In genomic region chr10:113454341-113455061, GRCh38 we compare ENCODE assay signal across 7 cellular contexts.
A peak's percentile ranks its signal among the peaks of the same experiment; 100 is the strongest.
DNase-seq lines count a peak whose midpoint lies in the region; ATAC-seq and TF ChIP-seq lines count a peak whose summit lies in the region.

No MANE protein-coding gene starts in this region.

- H3K9me2 ChIP-seq in DOHH2 (replicated peaks; ENCODE audit: control insufficient read depth, low read length), result no peaks in the 10 kb centered on the region

- no peaks in the 10 kb centered on the region for H3F3A ChIP-seq in DOHH2 (ENCODE audit: control insufficient read depth, insufficient read depth)

- ATAC-seq in foreskin keratinocyte (peak; percentile 59), GM19452 (IDR thresholded peaks at IDR 0.05; ENCODE audit: unreplicated experiment) (no peak)

- intact Hi-C loops in ovary (cut with DNase I), result no loop called here

- no peak for TF ChIP-seq POLR2A in ovary (IDR thresholded peaks at IDR 0.05)

- H3K4me1 ChIP-seq in DOHH2 (ENCODE audit: control insufficient read depth, low read length), result no peaks in the 10 kb centered on the region
- no peaks in the 10 kb centered on the region for H3K4me1 ChIP-seq in HAP-1
- H3K4me1 ChIP-seq in foreskin keratinocyte, result no peaks in the 10 kb centered on the region
- H3K4me1 ChIP-seq in ovary (ENCODE audit: insufficient read depth), result peaks cover 4% of the 10 kb centered on the region

- H3K4me2 ChIP-seq in DOHH2 (ENCODE audit: low read length), result no peak overlapping the region

- no peaks in the 10 kb centered on the region for H3K79me2 ChIP-seq in DOHH2 (ENCODE audit: control insufficient read depth, low read length)

- H3K36me3 ChIP-seq in DOHH2 (ENCODE audit: control insufficient read depth, low read length) (no peaks in the 10 kb centered on the region), HAP-1 (replicated peaks) (no peaks in the 10 kb centered on the region), ovary (no peaks in the 10 kb centered on the region)

- TF ChIP-seq CTCF in DOHH2 (IDR thresholded peaks at IDR 0.05; ENCODE audit: low read depth, low read length, poor library complexity, severe bottlenecking) (peak; percentile 86), foreskin keratinocyte (conservative IDR thresholded peaks at IDR 0.05) (peak; percentile 65), ovary (IDR thresholded peaks at IDR 0.05) (peak in 1 of 3 donors; percentile 13)

- no peaks in the 10 kb centered on the region; the same call in 1 of the 2 replicates for H3K27me3 ChIP-seq in DOHH2 (ENCODE audit: control insufficient read depth, low read length)
- H3K27me3 ChIP-seq in HAP-1 (ENCODE audit: low read depth), result peaks cover 3% of the 10 kb centered on the region; the same call in 1 of the 2 replicates
- H3K27me3 ChIP-seq in foreskin keratinocyte, result peaks cover 13% of the 10 kb centered on the region
- no peaks in the 10 kb centered on the region for H3K27me3 ChIP-seq in ovary

- DNase-seq in HAP-1 (ENCODE audit: low spot score in 2 of 2) (peak; percentile 8 to 65), SW480 (ENCODE audit: low spot score) (peak; percentile 4), foreskin keratinocyte (no peak), ovary (peak in 4 of 5 donors; percentile 23 to 58 (median 36)), HuH-7.5 (ENCODE audit: low spot score) (no peak)

- H3K9me3 ChIP-seq in DOHH2 (ENCODE audit: control insufficient read depth, insufficient read depth, low read length), result no peaks in the 10 kb centered on the region
- no peaks in the 10 kb centered on the region for H3K9me3 ChIP-seq in HAP-1
- H3K9me3 ChIP-seq in ovary, result no peaks in the 10 kb centered on the region

- 8 to 11% (median 9%) methylated on average over 15 of the region's 15 CpGs for WGBS in ovary, 3 donors

- TF ChIP-seq EP300 in ovary (IDR thresholded peaks at IDR 0.05), result no peak

- H3K4me3 ChIP-seq in DOHH2 (ENCODE audit: low read length), result no peak overlapping the region
- H3K4me3 ChIP-seq in HAP-1, result no peak overlapping the region
- no peak overlapping the region for H3K4me3 ChIP-seq in ovary

- H4K20me1 ChIP-seq in DOHH2 (ENCODE audit: control insufficient read depth, insufficient read depth, low read depth, low read length), result no peaks in the 10 kb centered on the region

- H3K27ac ChIP-seq in DOHH2 (ENCODE audit: low read depth, low read length) (no peak overlapping the region), foreskin keratinocyte (no peak overlapping the region), ovary (no peak overlapping the region)

- in situ Hi-C loops in HAP-1 (cut with MboI; ENCODE audit: low sequenced_read_pairs), result no loop called here

Comparison
In these comparisons a context has a peak if more than half of its experiments do, and no peak if none do; other contexts are left out.
1. DNase-seq: peak in HAP-1 (2 of 2), SW480 (single experiment) and ovary (4 of 5); none in foreskin keratinocyte (0 of 2) and HuH-7.5 (single experiment).